Comparison of ENCODE assay signal across 20 cellular contexts in genomic region chr7:157032128-157032527, GRCh38. TPM values are rescaled to one million over a fixed set of nuclear protein-coding genes. Genes with fewer than 3 reads are reported as not detected.
DNase-seq lines count a peak whose midpoint lies in the region; ATAC-seq and TF ChIP-seq lines count a peak whose summit lies in the region.
"Had no signal": no experiment of that assay in that cellular context is flagged by ENCODE, and none has a peak within 500 bp of the region (broad histone marks: within the 10 kb centered on the region; RNA-seq: fewer than 3 reads in every experiment).

No MANE protein-coding gene starts in this region.

- peak; percentile 4 for DNase-seq in activated CD8-positive, alpha-beta memory T cell treated with anti-CD3 and anti-CD28 coated beads for 24 hours
- DNase-seq in activated CD8-positive, alpha-beta memory T cell treated with anti-CD3 and anti-CD28 coated beads, Interleukin-2, amount 50 U/mL, for 4 hours = no peak
- DNase-seq in H7 = peak; percentile 21
- DNase-seq in coronary artery (ENCODE audit: low spot score) = peak; percentile 17
- DNase-seq in mesenteric fat pad (ENCODE audit: low spot score) = peak; percentile 12
- no peak for DNase-seq in kidney tubule cell (ENCODE audit: low spot score)
- no peak for DNase-seq in stimulated activated naive CD8-positive, alpha-beta T cell treated with anti-CD3 and anti-CD28 coated beads, Interleukin-15, Interleukin-2, amounts not matched to agents 100 U/mL and 50 U/mL, for 24 hours
- DNase-seq in GM19238 (ENCODE audit: insufficient read length, low spot score) = no peak
- DNase-seq: ACHN; AML-193; C1 segment of cervical spinal cord; Calu3; CD4-positive, alpha-beta memory T cell; COR-L47; DMS53; DMS79 treated with DMSO at 0.1 percent for 48 hours; HFFc6 had no signal

- no peak overlapping the region for H3K27ac ChIP-seq in coronary artery
- H3K27ac ChIP-seq: 22Rv1 had no signal

- no peaks in the 10 kb centered on the region; the same call in none of the 2 replicates for H3K27me3 ChIP-seq in H7 (ENCODE audit: control insufficient read depth, insufficient read depth, low read length)

- no peak overlapping the region for H3K4me3 ChIP-seq in H7 (ENCODE audit: insufficient read depth, low read depth, low read length)
- H3K4me3 ChIP-seq in coronary artery = no peak overlapping the region
- H3K4me3 ChIP-seq: GM23338, HAP-1 had no signal

- TF ChIP-seq CTCF in coronary artery (IDR thresholded peaks at IDR 0.05) = no peak

- H3K36me3 ChIP-seq in H7 (replicated peaks; ENCODE audit: control insufficient read depth, insufficient read depth, low read length) = no peaks in the 10 kb centered on the region
- H3K36me3 ChIP-seq: HAP-1 had no signal

- ATAC-seq in stimulated activated naive CD8-positive, alpha-beta T cell treated with anti-CD3 and anti-CD28 coated beads, Interleukin-15, Interleukin-2, amounts not matched to agents 100 U/mL and 50 U/mL, for 24 hours = no peak

RNA-seq across cellular contexts. Expression of gene MNX1, which starts 21.7 kb away (rescaled TPM):
- total RNA-seq in H7 (2014; rRNA removed; shearing (Covaris generic)) = 0.37 and 1.2 TPM in 2 replicates
- total RNA-seq in mesenteric fat pad = not detected
- total RNA-seq: CD4-positive, alpha-beta memory T cell; HFFc6 had no signal

Comparison
In these comparisons a context has a peak if more than half of its experiments do, and no peak if none do; other contexts are left out.
1. DNase-seq: peak in activated CD8-positive, alpha-beta memory T cell treated with anti-CD3 and anti-CD28 coated beads for 24 hours (single experiment), H7 (single experiment), coronary artery (single experiment) and mesenteric fat pad (single experiment); none in activated CD8-positive, alpha-beta memory T cell treated with anti-CD3 and anti-CD28 coated beads, Interleukin-2, amount 50 U/mL, for 4 hours (single experiment), kidney tubule cell (single experiment), stimulated activated naive CD8-positive, alpha-beta T cell treated with anti-CD3 and anti-CD28 coated beads, Interleukin-15, Interleukin-2, amounts not matched to agents 100 U/mL and 50 U/mL, for 24 hours (single experiment) and GM19238 (single experiment).